ENCODE assay signal across 28 cellular contexts in the genomic region with DNA sequence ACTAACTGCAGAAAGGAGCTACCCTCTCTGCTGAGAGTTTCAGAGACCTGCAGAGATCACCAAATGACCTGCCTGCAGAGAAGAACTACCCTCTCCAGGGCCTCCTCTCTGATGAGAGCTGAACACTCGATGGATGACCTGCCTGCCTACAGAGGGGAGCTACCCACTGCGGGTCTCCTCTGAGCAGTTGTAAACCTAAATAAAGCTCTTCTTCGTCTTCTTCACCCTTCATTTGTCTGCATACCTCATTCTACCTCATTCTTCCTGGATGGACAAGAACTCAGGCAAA. TPM values are rescaled to one million over a fixed set of nuclear protein-coding genes. Genes with fewer than 3 reads are reported as not detected.
"Had no signal": no experiment of that assay in that cellular context is flagged by ENCODE, and none has a peak within 500 bp of the region (broad histone marks: within the 10 kb centered on the region; RNA-seq: fewer than 3 reads in every experiment).

No MANE protein-coding gene starts in this region.

- H3K9me3 ChIP-seq: esophagus muscularis mucosa, gastroesophageal sphincter, left lung, lower lobe of right lung, mucosa of descending colon had no signal

- H3K27ac Mint-ChIP-seq: endodermal cell, mesothelial cell of epicardium had no signal

- H3K27me3 ChIP-seq: dorsolateral prefrontal cortex, esophagus muscularis mucosa, foreskin keratinocyte, gastroesophageal sphincter, heart left ventricle, hepatocyte, left lung had no signal

- FAIRE-seq: colon, endometrium, endothelial cell of umbilical vein, frontal cortex, islet of Langerhans, keratinocyte had no signal

- H3K4me3 Mint-ChIP-seq: endodermal cell; mesothelial cell of epicardium; naive thymus-derived CD8-positive, alpha-beta T cell had no signal

- H3K4me3 ChIP-seq: coronary artery, dorsolateral prefrontal cortex, esophagus muscularis mucosa, gastroesophageal sphincter, heart left ventricle, hepatocyte, left lung, lower lobe of right lung, mucosa of descending colon had no signal

- H3K27me3 Mint-ChIP-seq: naive B cell; naive thymus-derived CD8-positive, alpha-beta T cell had no signal

- H3K36me3 ChIP-seq: esophagus muscularis mucosa, gastroesophageal sphincter, heart left ventricle, left lung, lower lobe of right lung had no signal

- H3K27ac ChIP-seq: coronary artery, dorsolateral prefrontal cortex, esophagus muscularis mucosa, foreskin keratinocyte, gastroesophageal sphincter, heart left ventricle, hepatocyte, left lung, lower lobe of right lung had no signal

- H2AFZ ChIP-seq: hepatocyte had no signal

- DNase-seq: dermis blood vessel endothelial cell; dorsolateral prefrontal cortex; effector CD4-positive, alpha-beta T cell; effector memory CD4-positive, alpha-beta T cell; endodermal cell; foreskin keratinocyte; heart left ventricle; hypothalamus; left cardiac atrium; left lung; left ventricle myocardium superior; lower lobe of right lung; mesenchymal stem cell; naive B cell; naive thymus-derived CD8-positive, alpha-beta T cell had no signal

- ATAC-seq: foreskin keratinocyte; gastroesophageal sphincter; left cardiac atrium; left lung; left ventricle myocardium superior; lower lobe of right lung; naive thymus-derived CD8-positive, alpha-beta T cell had no signal

- H3K4me1 Mint-ChIP-seq: endodermal cell, mesothelial cell of epicardium had no signal

- H3K4me2 ChIP-seq: hepatocyte had no signal

- H3K4me1 ChIP-seq: esophagus muscularis mucosa, gastroesophageal sphincter, left lung, lower lobe of right lung had no signal

RNA-seq across cellular contexts. Expression of a gene that starts 35.6 kb away (rescaled TPM):
- total RNA-seq: endodermal cell, mesenteric fat pad had no signal
